Comparison of ENCODE assay signal across 8 cellular contexts in genomic region chr7:45111298-45112223, GRCh38. TPM values are rescaled to one million over a fixed set of nuclear protein-coding genes. Genes with fewer than 3 reads are reported as not detected.
DNase-seq lines count a peak whose midpoint lies in the region; ATAC-seq and TF ChIP-seq lines count a peak whose summit lies in the region.

Gene TBRG4 (minus strand): TSS chr7:45111697. CDS start chr7:45109237, 2,460 bp downstream.

- H3K4me1 Mint-ChIP-seq in activated T-cell treated with anti-CD3 and anti-CD28 coated beads, Interleukin-2, amount 50 U/mL, for 72 hours (ENCODE audit: low read depth), result peaks cover 35% of the 10 kb centered on the region

- peaks cover 6% of the 10 kb centered on the region for H3K27me3 Mint-ChIP-seq in activated T-cell treated with anti-CD3 and anti-CD28 coated beads, Interleukin-2, amount 50 U/mL, for 72 hours (ENCODE audit: low read depth)

- intact Hi-C loops in esophagus muscularis mucosa (cut with DNase I), result loop anchor here (5.0 kb wide), 2 partner anchors 109 to 124 kb away; partner anchors contain the start of gene CCM2

- H3K9me3 ChIP-seq in DOHH2 (ENCODE audit: control insufficient read depth, insufficient read depth, low read length) (no peaks in the 10 kb centered on the region), KOPT-K1 (ENCODE audit: insufficient read depth, low read length, poor library complexity, severe bottlenecking) (no peaks in the 10 kb centered on the region), Peyer's patch (no peaks in the 10 kb centered on the region), esophagus muscularis mucosa (no peaks in the 10 kb centered on the region), muscle layer of duodenum (ENCODE audit: control insufficient read depth in 1 of 2, low read length in 2 of 2) (no peaks in the 10 kb centered on the region)

- peak within 1 kb of the TSS; percentile 97 for H3K27ac Mint-ChIP-seq in activated T-cell treated with anti-CD3 and anti-CD28 coated beads, Interleukin-2, amount 50 U/mL, for 72 hours

- H3K4me2 ChIP-seq in DOHH2 (ENCODE audit: low read length), result peak within 1 kb of the TSS; percentile 71

- peak; percentile 85 for TF ChIP-seq CTCF in DOHH2 (IDR thresholded peaks at IDR 0.05; ENCODE audit: low read depth, low read length, poor library complexity, severe bottlenecking)
- TF ChIP-seq CTCF in Peyer's patch (IDR thresholded peaks at IDR 0.05), result peak in 3 of 6 experiments; percentile 20 to 28 (median 24)
- peak; percentile 30 to 46 (median 36) for TF ChIP-seq CTCF in esophagus muscularis mucosa (IDR thresholded peaks at IDR 0.05)

- no peaks in the 10 kb centered on the region for H3K9me3 Mint-ChIP-seq in activated T-cell treated with anti-CD3 and anti-CD28 coated beads, Interleukin-2, amount 50 U/mL, for 72 hours

- no peak for TF ChIP-seq EP300 in esophagus muscularis mucosa (IDR thresholded peaks at IDR 0.05)

- peak; percentile 88 to 95 for TF ChIP-seq POLR2A in Peyer's patch (IDR thresholded peaks at IDR 0.05)
- peak; percentile 73 for TF ChIP-seq POLR2A in esophagus muscularis mucosa (IDR thresholded peaks at IDR 0.05; ENCODE audit: low read depth)

- no peaks in the 10 kb centered on the region for H3K9me2 ChIP-seq in DOHH2 (replicated peaks; ENCODE audit: control insufficient read depth, low read length)

- H3F3A ChIP-seq in DOHH2 (ENCODE audit: control insufficient read depth, insufficient read depth), result peaks cover 12% of the 10 kb centered on the region; the same call in 1 of the 2 replicates

- DNase-seq in Peyer's patch (peak; percentile 93 to 98 (median 97)), esophagus muscularis mucosa (ENCODE audit: extremely low spot score) (peak; percentile 98)
- peak; percentile 95 for DNase-seq in activated T-cell treated with anti-CD3 and anti-CD28 coated beads, Interleukin-2, amount 50 U/mL, for 72 hours
- peak; percentile 86 to 94 for DNase-seq in stimulated activated CD8-positive, alpha-beta memory T cell treated with anti-CD3 and anti-CD28 coated beads, Interleukin-7, amount 100 ng/mL, for 4 hours (ENCODE audit: low read depth in 2 of 2)

- H3K27me3 ChIP-seq in DOHH2 (ENCODE audit: control insufficient read depth, low read length) (no peaks in the 10 kb centered on the region), Peyer's patch (no peaks in the 10 kb centered on the region), esophagus muscularis mucosa (no peaks in the 10 kb centered on the region), muscle layer of duodenum (ENCODE audit: low read depth, low read length) (no peaks in the 10 kb centered on the region)

- ATAC-seq in GM21786 (IDR thresholded peaks at IDR 0.05; ENCODE audit: unreplicated experiment), result peak; percentile 90
- ATAC-seq in activated T-cell treated with anti-CD3 and anti-CD28 coated beads, Interleukin-2, amount 50 U/mL, for 72 hours (replicated peaks in 1 of 2), result peak; percentile 96 to 98

- H4K20me1 ChIP-seq in DOHH2 (ENCODE audit: control insufficient read depth, insufficient read depth, low read depth, low read length), result peaks cover 31% of the 10 kb centered on the region

- H3K4me1 ChIP-seq in DOHH2 (ENCODE audit: control insufficient read depth, low read length), result peaks cover 50% of the 10 kb centered on the region
- H3K4me1 ChIP-seq in Peyer's patch, result peaks cover 0 to 32% (median 5%) of the 10 kb centered on the region in 4 donors
- H3K4me1 ChIP-seq in esophagus muscularis mucosa, result peaks cover 40 to 53% (median 50%) of the 10 kb centered on the region in 4 donors
- H3K4me1 ChIP-seq in muscle layer of duodenum (ENCODE audit: control insufficient read depth in 1 of 2, insufficient read depth in 2 of 2, low read length in 2 of 2), result peaks cover 4 to 50% of the 10 kb centered on the region in 2 donors

- peaks cover 10 to 24% of the 10 kb centered on the region in 2 donors for H3K36me3 Mint-ChIP-seq in activated T-cell treated with anti-CD3 and anti-CD28 coated beads, Interleukin-2, amount 50 U/mL, for 72 hours (ENCODE audit: insufficient read depth in 2 of 2)

- H3K36me3 ChIP-seq in DOHH2 (ENCODE audit: control insufficient read depth, low read length), result peaks cover 47% of the 10 kb centered on the region
- peaks cover 35% of the 10 kb centered on the region for H3K36me3 ChIP-seq in KOPT-K1 (ENCODE audit: insufficient read depth, low read length)
- peaks cover 0 to 24% (median 0%) of the 10 kb centered on the region in 3 donors for H3K36me3 ChIP-seq in Peyer's patch
- H3K36me3 ChIP-seq in esophagus muscularis mucosa, result peaks cover 25 to 29% (median 26%) of the 10 kb centered on the region in 4 donors
- peaks cover 23 to 30% of the 10 kb centered on the region in 2 donors for H3K36me3 ChIP-seq in muscle layer of duodenum (ENCODE audit: control insufficient read depth in 1 of 2, insufficient read depth in 2 of 2, low read length in 2 of 2)

- peak within 1 kb of the TSS; percentile 84 for H3K27ac ChIP-seq in DOHH2 (ENCODE audit: low read depth, low read length)
- H3K27ac ChIP-seq in KOPT-K1 (ENCODE audit: low read depth, low read length, poor library complexity, severe bottlenecking), result peak within 1 kb of the TSS; percentile 93
- H3K27ac ChIP-seq in Peyer's patch, result peak within 1 kb of the TSS; percentile 90 to 98 (median 94)
- peak within 1 kb of the TSS; percentile 91 to 95 (median 92) for H3K27ac ChIP-seq in esophagus muscularis mucosa (replicated peaks in 1 of 4)
- H3K27ac ChIP-seq in muscle layer of duodenum (ENCODE audit: low read length), result peak within 1 kb of the TSS; percentile 99

- peaks cover 55% of the 10 kb centered on the region for H3K79me2 ChIP-seq in DOHH2 (ENCODE audit: control insufficient read depth, low read length)

- peak within 1 kb of the TSS; percentile 94 to 95 for H3K4me3 Mint-ChIP-seq in activated T-cell treated with anti-CD3 and anti-CD28 coated beads, Interleukin-2, amount 50 U/mL, for 72 hours

- under 1% methylated on average over 47 of the region's 64 CpGs for WGBS in esophagus muscularis mucosa

- H3K4me3 ChIP-seq in DOHH2 (ENCODE audit: low read length) (peak within 1 kb of the TSS; percentile 83), Peyer's patch (peak within 1 kb of the TSS; percentile 76 to 90 (median 82)), esophagus muscularis mucosa (peak within 1 kb of the TSS; percentile 68 to 85 (median 79)), muscle layer of duodenum (ENCODE audit: low read depth in 1 of 2, low read length in 2 of 2) (peak within 1 kb of the TSS; percentile 82 to 86)

RNA-seq across cellular contexts. Expression of gene TBRG4, which starts in this region (rescaled TPM):
- total RNA-seq in Peyer's patch, result 100 to 1,000 TPM in 3 of 4 donors, 10 to 100 TPM in 1; 75.5 to 117 (median 108) TPM
- 100 to 1,000 TPM; 107 to 118 TPM for total RNA-seq in activated T-cell treated with anti-CD3 and anti-CD28 coated beads, Interleukin-2, amount 50 U/mL, for 72 hours
- total RNA-seq in esophagus muscularis mucosa, result 10 to 100 TPM; 45.7 to 60.1 (median 53.7) TPM

Comparison
In these comparisons a context has a peak if more than half of its experiments do, and no peak if none do; other contexts are left out.
1. Peak in every context shown above with its lines: DNase-seq, ATAC-seq, H3K4me3 ChIP-seq and H3K27ac ChIP-seq.